9 cellular contexts compared by ENCODE assay signal in genomic region chr6:24524801-24525200, GRCh38. TPM values are rescaled to one million over a fixed set of nuclear protein-coding genes. Genes with fewer than 3 reads are reported as not detected.
DNase-seq lines count a peak whose midpoint lies in the region; ATAC-seq and TF ChIP-seq lines count a peak whose summit lies in the region.
"Had no signal": no experiment of that assay in that cellular context is flagged by ENCODE, and none has a peak within 500 bp of the region (broad histone marks: within the 10 kb centered on the region; RNA-seq: fewer than 3 reads in every experiment).

No MANE protein-coding gene starts in this region.

- H3K4me3 Mint-ChIP-seq in endodermal cell, result no peak overlapping the region

- H3K36me3 ChIP-seq in H7 (replicated peaks; ENCODE audit: control insufficient read depth, insufficient read depth, low read length), result no peaks in the 10 kb centered on the region
- no peaks in the 10 kb centered on the region for H3K36me3 ChIP-seq in endodermal cell (ENCODE audit: control insufficient read depth, insufficient read depth, low read length)
- H3K36me3 ChIP-seq: neutrophil had no signal

- H3K27ac Mint-ChIP-seq in endodermal cell, result no peak overlapping the region

- DNase-seq in Caki2 (ENCODE audit: low read depth), result peak; percentile 60
- DNase-seq in H7, result peak; percentile 50
- DNase-seq in NCI-H345 treated with DMSO at 0.1 percent for 48 hours (lab: John Stamatoyannopoulos, UW; ENCODE audit: unreplicated experiment), result peak; percentile 18
- peak; percentile 73 for DNase-seq in endodermal cell
- DNase-seq in retinal pigment epithelial cell (ENCODE audit: low read depth), result peak; percentile 10
- no peak for DNase-seq in T1000 (lab: John Stamatoyannopoulos, UW)

- no peak for ATAC-seq in activated CD4-positive, CD25-positive, alpha-beta regulatory T cell treated with anti-CD3 and anti-CD28 coated beads, Interleukin-2, amount 50 U/mL, for 24 hours
- ATAC-seq in HG02610 (IDR thresholded peaks at IDR 0.05; ENCODE audit: unreplicated experiment), result no peak

- TF ChIP-seq CTCF in endodermal cell (conservative IDR thresholded peaks at IDR 0.05) (peak; percentile 87), retinal pigment epithelial cell (conservative IDR thresholded peaks at IDR 0.05; ENCODE audit: low read depth, low read length) (peak; percentile 75)

- no peaks in the 10 kb centered on the region for H3K4me1 Mint-ChIP-seq in endodermal cell

- no peak overlapping the region for H3K9ac ChIP-seq in endodermal cell (ENCODE audit: extremely low read depth, low read length, poor library complexity, severe bottlenecking)

- in situ Hi-C loops in Caki2 (cut with HindIII; ENCODE audit: low pct_unique_long_range_greater_than_20kb, low sequenced_read_pairs), result no loop called here

- no peaks in the 10 kb centered on the region for H3K36me3 Mint-ChIP-seq in endodermal cell (ENCODE audit: low read depth)

- no peaks in the 10 kb centered on the region for H3K9me3 Mint-ChIP-seq in endodermal cell

- H3K27ac ChIP-seq in endodermal cell (ENCODE audit: low read depth, low read length), result no peak overlapping the region
- H3K27ac ChIP-seq: neutrophil had no signal

- no peaks in the 10 kb centered on the region for H3K4me1 ChIP-seq in endodermal cell (ENCODE audit: control insufficient read depth, insufficient read depth, low read length)

- WGBS in endodermal cell (ENCODE audit: insufficient coverage in 1 of 2, insufficient read length in 1 of 2), 2 experiments, result 33 to 44% methylated on average over 3 to 5 of the region's 5 CpGs

- H3K4me3 ChIP-seq in H7 (ENCODE audit: insufficient read depth, low read depth, low read length) (no peak overlapping the region), endodermal cell (ENCODE audit: low read length) (no peak overlapping the region), retinal pigment epithelial cell (ENCODE audit: low read length) (no peak overlapping the region)

- no peaks in the 10 kb centered on the region for H3K27me3 Mint-ChIP-seq in endodermal cell (ENCODE audit: insufficient read depth)

- no peaks in the 10 kb centered on the region for H3K27me3 ChIP-seq in H7 (ENCODE audit: control insufficient read depth, insufficient read depth, low read length)
- no peaks in the 10 kb centered on the region for H3K27me3 ChIP-seq in endodermal cell (ENCODE audit: control insufficient read depth, insufficient read depth, low read length, poor library complexity, severe bottlenecking)
- H3K27me3 ChIP-seq: neutrophil had no signal

- no peaks in the 10 kb centered on the region for H3K9me3 ChIP-seq in endodermal cell (ENCODE audit: control insufficient read depth, low read length)
- H3K9me3 ChIP-seq: neutrophil had no signal

RNA-seq across cellular contexts. Expression of gene ALDH5A1, which starts 30.0 kb away (rescaled TPM):
- total RNA-seq in Caki2 (2014; rRNA removed; shearing (Covaris generic); ENCODE audit: low replicate concordance), result 8.4 and 11.3 TPM in 2 replicates
- total RNA-seq in H7 (2014; rRNA removed; shearing (Covaris generic)), result 1.00 and 1.5 TPM in 2 replicates
- 1 to 10 TPM; 7.1 to 9.6 TPM for total RNA-seq in endodermal cell
- polyA plus RNA-seq in endodermal cell (2013, experiment 1 of 2), result 8.7 TPM
- polyA plus RNA-seq in endodermal cell (2013, experiment 2 of 2), result 8.7 TPM

RNA-seq across cellular contexts. Expression of gene GPLD1, which starts 35.4 kb away (rescaled TPM):
- 1.3 and 4.9 TPM in 2 replicates for total RNA-seq in Caki2 (2014; rRNA removed; shearing (Covaris generic); ENCODE audit: low replicate concordance)
- 2.0 and 2.5 TPM in 2 replicates for total RNA-seq in H7 (2014; rRNA removed; shearing (Covaris generic))
- total RNA-seq in endodermal cell, result 1 to 10 TPM; 5.3 to 7.5 TPM
- polyA plus RNA-seq in endodermal cell (2013, experiment 1 of 2), result 1.7 TPM
- 1.7 TPM for polyA plus RNA-seq in endodermal cell (2013, experiment 2 of 2)
